Comparison of ENCODE assay signal across 8 cellular contexts in genomic region chr16:55035037-55035436, GRCh38.
DNase-seq lines count a peak whose midpoint lies in the region; ATAC-seq and TF ChIP-seq lines count a peak whose summit lies in the region.

No MANE protein-coding gene starts in this region.

- H3K9me3 ChIP-seq in stomach: peaks cover 0 to 4% (median under 1%) of the 10 kb centered on the region in 4 donors

- H3K27me3 ChIP-seq in stomach: peaks cover 0 to 26% (median 4%) of the 10 kb centered on the region in 3 donors

- ATAC-seq in HG03175 (IDR thresholded peaks at IDR 0.05; ENCODE audit: unreplicated experiment): no peak

- no peaks in the 10 kb centered on the region for H3K36me3 ChIP-seq in stomach

- no peak for TF ChIP-seq CTCF in GM13976 (IDR thresholded peaks at IDR 0.05; ENCODE audit: borderline replicate concordance, control extremely low read depth, extremely low read depth, insufficient read depth, missing control alignments)
- peak; percentile 39 for TF ChIP-seq CTCF in fibroblast of mammary gland (conservative IDR thresholded peaks at IDR 0.05; ENCODE audit: control insufficient read depth, insufficient read depth, low read depth, low read length)
- TF ChIP-seq CTCF in stomach (IDR thresholded peaks at IDR 0.05): peak in 1 of 7 experiments; percentile 12

- H3K27ac ChIP-seq in stomach: no peak overlapping the region

- WGBS in stomach, 5 donors: 27 to 37% (median 31%) methylated on average over 7 of the region's 7 CpGs

- TF ChIP-seq EP300 in stomach (IDR thresholded peaks at IDR 0.05): no peak

- TF ChIP-seq POLR2A in stomach (IDR thresholded peaks at IDR 0.05): no peak

- intact Hi-C loops in stomach (cut with DNase I; ENCODE audit: low total_unique reads): no loop called here

- DNase-seq in ACHN (peak; percentile 52), GM13976 (ENCODE audit: low spot score) (peak; percentile 63), OCI-M1 (lab: John Stamatoyannopoulos, UW) (peak; percentile 53), fibroblast of mammary gland (ENCODE audit: low read depth) (peak; percentile 5), stomach (peak; percentile 32), GM03348 (ENCODE audit: low spot score) (no peak), NCI-H187 treated with DMSO at 0.1 percent for 48 hours (lab: John Stamatoyannopoulos, UW) (no peak)

- no peak overlapping the region for H3K4me3 ChIP-seq in fibroblast of mammary gland (ENCODE audit: control insufficient read depth, low read depth, low read length)
- H3K4me3 ChIP-seq in stomach: no peak overlapping the region

- in situ Hi-C loops in ACHN (cut with HindIII; ENCODE audit: low pct_ligation_motif_present, low pct_unique_long_range_greater_than_20kb, low sequenced_read_pairs) (no loop called here), GM13976 (cut with MboI; ENCODE audit: low sequenced_read_pairs, unreplicated experiment) (no loop called here)

- no peaks in the 10 kb centered on the region for H3K4me1 ChIP-seq in stomach

Comparison
In these comparisons a context has a peak if more than half of its experiments do, and no peak if none do; other contexts are left out.
1. DNase-seq: peak in ACHN (single experiment), GM13976 (single experiment), OCI-M1 (single experiment), fibroblast of mammary gland (single experiment) and stomach (single experiment); none in GM03348 (single experiment) and NCI-H187 treated with DMSO at 0.1 percent for 48 hours (single experiment).